ENCODE assay signal across 8 cellular contexts in genomic region chr1:107782192-107782845, GRCh38.
DNase-seq lines count a peak whose midpoint lies in the region; ATAC-seq, FAIRE-seq and TF ChIP-seq lines count a peak whose summit lies in the region.

No MANE protein-coding gene starts in this region.

- H2AFZ ChIP-seq in MM.1S (ENCODE audit: low read length), result no peak overlapping the region
- no peak overlapping the region for H2AFZ ChIP-seq in SU-DHL-6 (ENCODE audit: low read depth, low read length, severe bottlenecking)
- no peak overlapping the region for H2AFZ ChIP-seq in H1 (ENCODE audit: low read length)

- no peaks in the 10 kb centered on the region for H3K27me3 ChIP-seq in MM.1S (replicated peaks; ENCODE audit: insufficient read depth, low read length)
- H3K27me3 ChIP-seq in SU-DHL-6 (ENCODE audit: low read length), result no peaks in the 10 kb centered on the region
- H3K27me3 ChIP-seq in H1 (replicated peaks in 1 of 4; ENCODE audit: control insufficient read depth in 3 of 4, extremely low read depth in 1 of 4, insufficient read depth in 3 of 4, low read length in 3 of 4), result no peaks in the 10 kb centered on the region

- H4K91ac ChIP-seq in H1 (replicated peaks; ENCODE audit: insufficient read length, low read length), result no peak overlapping the region

- WGBS in H1 (ENCODE audit: extremely low coverage in 1 of 2, insufficient coverage in 1 of 2, insufficient read length in 1 of 2, insufficient replicate concordance in 2 of 2, low coverage in 1 of 2, low lambda C conversion rate in 2 of 2, missing lambda C conversion rate in 1 of 2), 2 experiments, result 76% methylated on average over 6 of the region's 6 CpGs; no CpG with 5 or more reads in 1 of the 2 experiments

- no peaks in the 10 kb centered on the region for H3K36me3 ChIP-seq in MM.1S (replicated peaks; ENCODE audit: insufficient read depth, low read length)
- no peaks in the 10 kb centered on the region for H3K36me3 ChIP-seq in SU-DHL-6 (ENCODE audit: low read length)
- H3K36me3 ChIP-seq in H1 (ENCODE audit: control insufficient read depth in 2 of 4, insufficient read depth in 4 of 4, low read length in 3 of 4), result no peaks in the 10 kb centered on the region

- H3K56ac ChIP-seq in H1 (replicated peaks; ENCODE audit: insufficient read length, low read depth, low read length), result no peak overlapping the region

- no peaks in the 10 kb centered on the region for H3K23me2 ChIP-seq in H1 (ENCODE audit: low read depth, low read length)

- CTCF ChIA-PET in H1 (lab: Charles Lee; ENCODE audit: partially characterized antibody), result interaction anchor here (0.6 to 19.2 kb wide), 50 partner anchors 9 to 546 kb away, joined by 3 to 433 read pairs (median 4); partner anchors contain the start of gene VAV3

- no peak overlapping the region for H3K14ac ChIP-seq in H1 (ENCODE audit: insufficient read length)

- H3F3A ChIP-seq in MM.1S (ENCODE audit: insufficient read depth, low read length) (no peaks in the 10 kb centered on the region), SU-DHL-6 (ENCODE audit: insufficient read depth) (peaks cover 22% of the 10 kb centered on the region)

- H2BK120ac ChIP-seq in H1 (replicated peaks; ENCODE audit: low read depth, low read length), result no peak overlapping the region

- no peaks in the 10 kb centered on the region for H4K20me1 ChIP-seq in MM.1S (ENCODE audit: insufficient read depth, low read length)
- H4K20me1 ChIP-seq in SU-DHL-6 (ENCODE audit: low read depth, low read length), result no peaks in the 10 kb centered on the region
- H4K20me1 ChIP-seq in H1 (replicated peaks in 1 of 2; ENCODE audit: control insufficient read depth in 1 of 2, insufficient read depth in 2 of 2, low read length in 2 of 2), result peaks cover 0 to under 1% of the 10 kb centered on the region in 2 experiments

- H3K4me1 ChIP-seq in MM.1S (ENCODE audit: low read length) (peaks cover 16% of the 10 kb centered on the region; the same call in 1 of the 2 replicates), H1 (replicated peaks in 1 of 4; ENCODE audit: control insufficient read depth in 3 of 4, insufficient read depth in 4 of 4, low read length in 3 of 4) (no peaks in the 10 kb centered on the region)

- no peak for TF ChIP-seq POLR2A in H1 (IDR thresholded peaks at IDR 0.05; ENCODE audit: control extremely low read depth in 1 of 2, low read depth in 2 of 2, low read length in 2 of 2)

- POLR2A ChIA-PET in H1 (lab: Charles Lee; ENCODE audit: partially characterized antibody), result interaction anchor here (1.0 to 1.2 kb wide), 2 partner anchors 343 to 344 kb away, joined by 3 to 4 read pairs; no protein-coding TSS in a partner anchor

- H3K18ac ChIP-seq in H1 (ENCODE audit: extremely low read depth, low read length), result no peak overlapping the region

- H4K5ac ChIP-seq in H1 (ENCODE audit: insufficient read length, low read depth, low read length), result no peak overlapping the region

- TF ChIP-seq CTCF in MM.1S (IDR thresholded peaks at IDR 0.05; ENCODE audit: low read length) (peak; percentile 37), SU-DHL-6 (IDR thresholded peaks at IDR 0.05; ENCODE audit: insufficient read depth, low read length, poor library complexity, severe bottlenecking) (peak; percentile 61), H1 (IDR thresholded peaks at IDR 0.05; ENCODE audit: control extremely low read depth in 1 of 3, insufficient read depth in 1 of 3, low read depth in 1 of 3, low read length in 3 of 3) (peak in 2 of 3 experiments; percentile 39 to 53; a peak in 2 of 4 replicates)

- no peak overlapping the region for H2BK12ac ChIP-seq in H1 (ENCODE audit: low read depth, low read length)

- H2BK15ac ChIP-seq in H1 (ENCODE audit: low read length), result no peak overlapping the region

- H3K23ac ChIP-seq in H1 (ENCODE audit: insufficient read length), result no peak overlapping the region

- H3K79me2 ChIP-seq in MM.1S (ENCODE audit: low read length) (no peaks in the 10 kb centered on the region), SU-DHL-6 (ENCODE audit: insufficient read depth, low read length) (no peaks in the 10 kb centered on the region), H1 (ENCODE audit: control insufficient read depth in 1 of 2, insufficient read depth in 2 of 2, low read length in 2 of 2) (no peaks in the 10 kb centered on the region)

- ATAC-seq in GM21381 (IDR thresholded peaks at IDR 0.05; ENCODE audit: unreplicated experiment), result no peak
- no peak for ATAC-seq in HG03521 (IDR thresholded peaks at IDR 0.05; ENCODE audit: unreplicated experiment)

- no peak overlapping the region for H2BK20ac ChIP-seq in H1 (ENCODE audit: low read length)

- no peak overlapping the region for H2AK5ac ChIP-seq in H1 (ENCODE audit: low read depth, low read length)

- H3K9ac ChIP-seq in MM.1S (ENCODE audit: low read length) (no peak overlapping the region), SU-DHL-6 (ENCODE audit: low read length) (no peak overlapping the region), H1 (replicated peaks in 1 of 4; ENCODE audit: extremely low read depth in 1 of 4, low read depth in 3 of 4, low read length in 3 of 4) (no peak overlapping the region)

- no peaks in the 10 kb centered on the region for H3K79me1 ChIP-seq in H1 (ENCODE audit: low read depth, low read length)

- H2BK5ac ChIP-seq in H1 (ENCODE audit: low read depth, low read length), result no peak overlapping the region

- peak; percentile 40 for DNase-seq in stimulated activated CD4-positive, alpha-beta T cell treated with anti-CD3 and anti-CD28 coated beads, Interleukin-2, amount 100 ng/mL, for 4 hours (ENCODE audit: low read depth)
- no peak for DNase-seq in stimulated activated CD4-positive, alpha-beta T cell treated with anti-CD3 and anti-CD28 coated beads, Interleukin-4, amount 100 ng/mL, for 1 hour
- DNase-seq in MM.1S (peak; percentile 26), H1 (ENCODE audit: low read depth in 1 of 2, low spot score in 2 of 2) (no peak), myocyte (ENCODE audit: low read depth) (peak; percentile 76)

- TF ChIP-seq RAD21 in H1 (IDR thresholded peaks at IDR 0.05 in 1 of 2, conservative IDR thresholded peaks at IDR 0.05 in 1 of 2; ENCODE audit: low read depth in 2 of 2, low read length in 2 of 2), result peak; percentile 84 to 90

- H3K4ac ChIP-seq in H1 (replicated peaks; ENCODE audit: insufficient read length, low read depth, low read length), result no peak overlapping the region

- H3K4me2 ChIP-seq in MM.1S (ENCODE audit: low read depth, low read length), result no peak overlapping the region
- no peak overlapping the region for H3K4me2 ChIP-seq in SU-DHL-6 (ENCODE audit: low read depth, low read length, poor library complexity, severe bottlenecking)
- no peak overlapping the region for H3K4me2 ChIP-seq in H1 (ENCODE audit: insufficient read depth in 1 of 2, low read depth in 2 of 2, low read length in 2 of 2)

- H3K9me2 ChIP-seq in MM.1S (replicated peaks; ENCODE audit: insufficient read depth, low read length), result no peaks in the 10 kb centered on the region
- H3K9me2 ChIP-seq in SU-DHL-6 (replicated peaks; ENCODE audit: insufficient read depth, low read length), result no peaks in the 10 kb centered on the region

- no peak for TF ChIP-seq EP300 in H1 (IDR thresholded peaks at IDR 0.05; ENCODE audit: borderline replicate concordance in 1 of 2, low read depth in 2 of 2, low read length in 2 of 2)

- H4K8ac ChIP-seq in H1 (ENCODE audit: extremely low read depth, insufficient read depth, low read length), result no peak overlapping the region

- H3K27ac ChIP-seq in MM.1S (ENCODE audit: low read length), result no peak overlapping the region
- peak overlapping the region; percentile 22; the same call in 1 of the 2 replicates for H3K27ac ChIP-seq in SU-DHL-6 (ENCODE audit: low read depth, low read length)
- no peak overlapping the region for H3K27ac ChIP-seq in H1 (ENCODE audit: low read depth, low read length)

- peak; percentile 19 for FAIRE-seq in H1 (lab: Jason Lieb, UNC)

- H3K9me3 ChIP-seq in MM.1S (replicated peaks; ENCODE audit: insufficient read depth, low read length), result no peaks in the 10 kb centered on the region
- no peaks in the 10 kb centered on the region for H3K9me3 ChIP-seq in SU-DHL-6 (ENCODE audit: insufficient read depth, low read length)
- H3K9me3 ChIP-seq in H1 (ENCODE audit: insufficient read depth in 2 of 2, low read depth in 1 of 2, low read length in 1 of 2), result no peaks in the 10 kb centered on the region

- H3K4me3 ChIP-seq in MM.1S (ENCODE audit: low read length) (no peak overlapping the region), SU-DHL-6 (ENCODE audit: insufficient read depth, low read length, poor library complexity, severe bottlenecking) (no peak overlapping the region), H1 (ENCODE audit: extremely low read depth in 1 of 4, insufficient read depth in 2 of 4, low read depth in 3 of 4, low read length in 4 of 4) (no peak overlapping the region)

TF ChIP-seq in H1, 55 proteins besides CTCF, POLR2A, EP300 and RAD21 (continues in another document):
- no peak for TF ChIP-seq EZH2 (IDR thresholded peaks at IDR 0.05; ENCODE audit: low read depth, low read length, severe bottlenecking)
- TF ChIP-seq BCL11A (IDR thresholded peaks at IDR 0.05; ENCODE audit: low read depth in 2 of 2, low read length in 2 of 2), result no peak
- TF ChIP-seq SP2 (IDR thresholded peaks at IDR 0.05; ENCODE audit: low read length), result no peak
- TF ChIP-seq SRF (IDR thresholded peaks at IDR 0.05; ENCODE audit: low read depth, low read length), result no peak
- TF ChIP-seq ATF3 (IDR thresholded peaks at IDR 0.05; ENCODE audit: insufficient read depth, low read depth, low read length), result no peak
- no peak for TF ChIP-seq SIN3A (conservative IDR thresholded peaks at IDR 0.05 in 1 of 2, IDR thresholded peaks at IDR 0.05 in 1 of 2; ENCODE audit: low read depth in 1 of 2, low read length in 2 of 2)
- no peak for TF ChIP-seq JUN (IDR thresholded peaks at IDR 0.05; ENCODE audit: low read depth, low read length)

Comparison
In these comparisons a context has a peak if more than half of its experiments do, and no peak if none do; other contexts are left out.
1. DNase-seq: peak in stimulated activated CD4-positive, alpha-beta T cell treated with anti-CD3 and anti-CD28 coated beads, Interleukin-2, amount 100 ng/mL, for 4 hours (single experiment), MM.1S (single experiment) and myocyte (single experiment); none in stimulated activated CD4-positive, alpha-beta T cell treated with anti-CD3 and anti-CD28 coated beads, Interleukin-4, amount 100 ng/mL, for 1 hour (single experiment) and H1 (0 of 2).
2. Peak in every context shown above with its lines, with median percentiles within 50 percentile points of each other: CTCF ChIP-seq.